Comparison of ENCODE assay signal across 20 cellular contexts in genomic region chr6:107534762-107535161, GRCh38. TPM values are rescaled to one million over a fixed set of nuclear protein-coding genes. Genes with fewer than 3 reads are reported as not detected.
DNase-seq lines count a peak whose midpoint lies in the region; TF ChIP-seq lines count a peak whose summit lies in the region.
"Had no signal": no experiment of that assay in that cellular context is flagged by ENCODE, and none has a peak within 500 bp of the region (broad histone marks: within the 10 kb centered on the region; RNA-seq: fewer than 3 reads in every experiment).

No MANE protein-coding gene starts in this region.

- 0 out of 2 replicates have a peak overlapping the region, but pooled peaks have one; percentile 68 for H3K27ac ChIP-seq in KMS-11
- H3K27ac ChIP-seq in mesendoderm (ENCODE audit: low read depth, low read length): no peak overlapping the region
- H3K27ac ChIP-seq in tibial artery: peak overlapping the region; percentile 17 to 57

- H3K27me3 ChIP-seq in KMS-11 (ENCODE audit: insufficient read depth, low read depth): no peaks in the 10 kb centered on the region
- no peaks in the 10 kb centered on the region for H3K27me3 ChIP-seq in mesendoderm (ENCODE audit: insufficient read depth, low read length, poor library complexity)
- H3K27me3 ChIP-seq in tibial artery: no peaks in the 10 kb centered on the region
- H3K27me3 ChIP-seq: dorsolateral prefrontal cortex had no signal

- H2BK5ac ChIP-seq in mesendoderm (ENCODE audit: low read length): no peak overlapping the region

- H4K20me1 ChIP-seq in KMS-11 (ENCODE audit: insufficient read depth): no peaks in the 10 kb centered on the region

- no peak overlapping the region for H3K18ac ChIP-seq in mesendoderm (ENCODE audit: low read length)

- H4K5ac ChIP-seq in mesendoderm (ENCODE audit: low read length): no peak overlapping the region

- TF ChIP-seq CTCF in KMS-11 (conservative IDR thresholded peaks at IDR 0.05; ENCODE audit: low read depth, low read length) (no peak), tibial artery (IDR thresholded peaks at IDR 0.05) (no peak)

- no peak overlapping the region for H3K4me3 ChIP-seq in KMS-11 (IDR thresholded peaks at IDR 0.05; ENCODE audit: insufficient read depth, low read depth, low read length)
- H3K4me3 ChIP-seq in mesendoderm (ENCODE audit: low read length): no peak overlapping the region
- no peak overlapping the region for H3K4me3 ChIP-seq in tibial artery
- H3K4me3 ChIP-seq: dorsolateral prefrontal cortex had no signal

- H3K4me2 ChIP-seq in KMS-11 (peak overlapping the region; percentile 97; the same call in 1 of the 2 replicates), mesendoderm (ENCODE audit: low read length) (no peak overlapping the region)

- H3K23ac ChIP-seq in mesendoderm (ENCODE audit: low read length): no peak overlapping the region

- no peaks in the 10 kb centered on the region for H3K79me1 ChIP-seq in mesendoderm (ENCODE audit: low read length)

- H3K56ac ChIP-seq in mesendoderm (ENCODE audit: low read length): no peak overlapping the region

- no peak overlapping the region for H2AFZ ChIP-seq in KMS-11 (ENCODE audit: low read depth)

- H3K9me3 ChIP-seq in tibial artery: no peaks in the 10 kb centered on the region

- no peak overlapping the region for H2BK120ac ChIP-seq in mesendoderm (ENCODE audit: low read depth, low read length)

- H2BK15ac ChIP-seq in mesendoderm (replicated peaks; ENCODE audit: low read depth): no peak overlapping the region

- H3K4me1 ChIP-seq in KMS-11 (ENCODE audit: low read depth, poor library complexity, severe bottlenecking) (peaks cover 65% of the 10 kb centered on the region), mesendoderm (ENCODE audit: control insufficient read depth, low read depth, low read length) (no peaks in the 10 kb centered on the region), tibial artery (peaks cover 0 to 74% (median 4%) of the 10 kb centered on the region in 4 donors)

- no peak overlapping the region for H3K9ac ChIP-seq in KMS-11
- H3K9ac ChIP-seq in mesendoderm (ENCODE audit: low read length): no peak overlapping the region

- intact Hi-C loops in tibial artery (cut with DNase I; ENCODE audit: low total_unique reads): no loop called here

- DNase-seq in astrocyte of the hippocampus (ENCODE audit: low read depth, low spot score) (peak; percentile 54), mesendoderm (peak; percentile 23), tibial artery (no peak), hippocampal formation (lab: John Stamatoyannopoulos, UW) (no peak), inferior parietal cortex (ENCODE audit: extremely low spot score) (no peak), GM19238 (ENCODE audit: insufficient read length, low spot score) (no peak)
- DNase-seq: activated CD4-positive, alpha-beta T cell treated with anti-CD3 and anti-CD28 coated beads for 1 hour; activated gamma-delta T cell treated with Interleukin-2 at 50 U/mL for 16 hours; activated T-cell treated with anti-CD3 and anti-CD28 coated beads, Interleukin-2, amount 50 U/mL, for 1 hour; CD8-positive, alpha-beta T cell; DMS153; dorsolateral prefrontal cortex; HFFc6; hypothalamus; kidney; naive B cell; NCI-H187; stimulated activated CD4-positive, alpha-beta T cell treated with anti-CD3 and anti-CD28 coated beads, Interleukin-15, amount 100 ng/mL, for 24 hours; stimulated activated CD8-positive, alpha-beta memory T cell treated with anti-CD3 and anti-CD28 coated beads, Interleukin-4, amount 100 ng/mL, for 48 hours had no signal

- no peak overlapping the region for H4K8ac ChIP-seq in mesendoderm (ENCODE audit: low read depth, low read length)

- H3K79me2 ChIP-seq in KMS-11 (ENCODE audit: insufficient read depth, low read depth) (no peaks in the 10 kb centered on the region), mesendoderm (ENCODE audit: control insufficient read depth, insufficient read depth, low read length) (no peaks in the 10 kb centered on the region)

- no peak overlapping the region for H3K4ac ChIP-seq in mesendoderm (ENCODE audit: low read depth, low read length)

- no peaks in the 10 kb centered on the region for H3K36me3 ChIP-seq in KMS-11 (ENCODE audit: insufficient read depth)
- no peaks in the 10 kb centered on the region for H3K36me3 ChIP-seq in mesendoderm (ENCODE audit: control insufficient read depth, insufficient read depth, low read length)
- H3K36me3 ChIP-seq in tibial artery: no peaks in the 10 kb centered on the region

- no CpG with 5 or more reads among the region's 5 CpGs for WGBS in mesendoderm (ENCODE audit: extremely low coverage, insufficient coverage, low lambda C conversion rate)

- no peak overlapping the region for H2AK5ac ChIP-seq in mesendoderm (ENCODE audit: low read length)

RNA-seq across cellular contexts. Expression of gene SOBP, which starts 44.8 kb away (rescaled TPM):
- polyA plus RNA-seq in mesendoderm (2013, experiment 1 of 2): 1.5 TPM
- polyA plus RNA-seq in mesendoderm (2013, experiment 2 of 2): 1.6 TPM

Comparison
In these comparisons a context has a peak if more than half of its experiments do, and no peak if none do; other contexts are left out.
1. DNase-seq: peak in astrocyte of the hippocampus (single experiment) and mesendoderm (single experiment); none in tibial artery (0 of 2), hippocampal formation (0 of 2), inferior parietal cortex (single experiment) and GM19238 (single experiment).